In genomic region chr3:77048186-77048585, GRCh38 we compare ENCODE assay signal across 8 cellular contexts.
"Had no signal": no experiment of that assay in that cellular context is flagged by ENCODE, and none has a peak within 500 bp of the region (broad histone marks: within the 10 kb centered on the region; RNA-seq: fewer than 3 reads in every experiment).

No MANE protein-coding gene starts in this region.

- DNase-seq: H9, HCEC 1CT, IMR-90, KBM-7 had no signal

- H3K9me3 Mint-ChIP-seq: GM23338, H9 had no signal

- H3K4me3 Mint-ChIP-seq: GM23338, H9 had no signal

- H3K27ac Mint-ChIP-seq: GM23338, H9 had no signal

- ATAC-seq: GM23338 had no signal

- FAIRE-seq: H1, H54 had no signal

- H3K4me2 ChIP-seq: GM23338 had no signal

- H3K27ac ChIP-seq: HL-60 had no signal

- H3K4me3 ChIP-seq: GM23338 had no signal

- H2AFZ ChIP-seq: GM23338 had no signal
